Comparison of ENCODE assay signal across 8 cellular contexts in genomic region chr1:156740679-156741612, GRCh38. TPM values are rescaled to one million over a fixed set of nuclear protein-coding genes. Genes with fewer than 3 reads are reported as not detected.
DNase-seq lines count a peak whose midpoint lies in the region; ATAC-seq and TF ChIP-seq lines count a peak whose summit lies in the region.

TSS of gene MRPL24 (minus strand) at chr1:156741088. CDS start at chr1:156738704, 2,384 bp downstream.

- peak within 1 kb of the TSS; percentile 77 for H3K27ac ChIP-seq in WERI-Rb-1
- H3K27ac ChIP-seq in mammary epithelial cell (ENCODE audit: insufficient read depth, low read depth, low read length) = peak within 1 kb of the TSS; percentile 37
- H3K27ac ChIP-seq in skeletal muscle tissue (ENCODE audit: low read depth, low read length) = peak within 1 kb of the TSS; percentile 93

- CTCF ChIA-PET in mammary epithelial cell (lab: Charles Lee; ENCODE audit: low non-redundant PET) = no interaction called here

- H3K9ac ChIP-seq in mammary epithelial cell (ENCODE audit: insufficient read depth, low read length) (peak within 1 kb of the TSS; percentile 78), skeletal muscle tissue (ENCODE audit: low read depth in 1 of 3, low read length in 3 of 3) (peak within 1 kb of the TSS; percentile 81 to 93 (median 86))

- in situ Hi-C loops in ACHN (cut with HindIII; ENCODE audit: low pct_ligation_motif_present, low pct_unique_long_range_greater_than_20kb, low sequenced_read_pairs) (no loop called here), mammary epithelial cell (cut with MboI; ENCODE audit: low sequenced_read_pairs in 2 of 2) (no loop called here)

- WGBS in mammary epithelial cell (ENCODE audit: low coverage, missing lambda C conversion rate) = 1% methylated on average over 34 of the region's 42 CpGs

- peak; percentile 100 for DNase-seq in ACHN
- peak; percentile 99 for DNase-seq in NCI-H2227 (lab: John Stamatoyannopoulos, UW; ENCODE audit: unreplicated experiment)
- peak; percentile 100 for DNase-seq in WERI-Rb-1
- peak; percentile 100 for DNase-seq in mammary epithelial cell

- peaks cover 13% of the 10 kb centered on the region for H3K4me1 ChIP-seq in mammary epithelial cell (ENCODE audit: insufficient read depth, low read length)
- peaks cover 22 to 36% (median 29%) of the 10 kb centered on the region in 3 donors for H3K4me1 ChIP-seq in skeletal muscle tissue (ENCODE audit: control insufficient read depth in 3 of 3, insufficient read depth in 3 of 3, low read length in 3 of 3)

- dilution Hi-C loops in mammary epithelial cell (cut with HindIII; ENCODE audit: low sequenced_read_pairs) = no loop called here

- no peak for TF ChIP-seq CTCF in WERI-Rb-1 (IDR thresholded peaks at IDR 0.05; ENCODE audit: low read depth, low read length)
- TF ChIP-seq CTCF in mammary epithelial cell (conservative IDR thresholded peaks at IDR 0.05 in 1 of 2, IDR thresholded peaks at IDR 0.05 in 1 of 2; ENCODE audit: extremely low read depth in 1 of 2, insufficient read depth in 1 of 2, low read depth in 1 of 2, low read length in 2 of 2) = no peak

- intact Hi-C loops in mammary epithelial cell (cut with micrococcal nuclease) = loop anchor here (1.0 to 10.0 kb wide), 4 partner anchors 9 to 236 kb away; partner anchors contain the start of genes ISG20L2, MEF2D, METTL25B and PRCC

- ATAC-seq in GM18873 (IDR thresholded peaks at IDR 0.05; ENCODE audit: low FRiP score, unreplicated experiment) (peak; percentile 76), HG03139 (IDR thresholded peaks at IDR 0.05; ENCODE audit: unreplicated experiment) (peak; percentile 74)

- H2AFZ ChIP-seq in mammary epithelial cell (ENCODE audit: low read depth, low read length) = peak within 1 kb of the TSS; percentile 71

- H3K36me3 ChIP-seq in WERI-Rb-1 (peaks cover 63% of the 10 kb centered on the region), mammary epithelial cell (ENCODE audit: insufficient read depth, low read length) (peaks cover 18% of the 10 kb centered on the region), skeletal muscle tissue (ENCODE audit: control insufficient read depth in 3 of 3, insufficient read depth in 3 of 3, low read length in 3 of 3) (peaks cover 36 to 44% (median 38%) of the 10 kb centered on the region in 3 donors)

- H3K4me2 ChIP-seq in mammary epithelial cell (ENCODE audit: insufficient read depth, low read depth, low read length) = peak within 1 kb of the TSS; percentile 83

- H3K4me3 ChIP-seq in WERI-Rb-1 (ENCODE audit: low read depth, low read length) = peak within 1 kb of the TSS; percentile 67
- H3K4me3 ChIP-seq in mammary epithelial cell (replicated peaks in 1 of 3; ENCODE audit: insufficient read depth in 1 of 3, low read depth in 2 of 3, low read length in 3 of 3) = peak within 1 kb of the TSS; percentile 50 to 85 (median 73)
- peak within 1 kb of the TSS; percentile 82 for H3K4me3 ChIP-seq in iPS-18c (ENCODE audit: insufficient read depth, low read depth, low read length)
- H3K4me3 ChIP-seq in skeletal muscle tissue (ENCODE audit: low read length in 3 of 3) = peak within 1 kb of the TSS; percentile 84 to 100 (median 95)

- H3K27me3 ChIP-seq in WERI-Rb-1 (ENCODE audit: insufficient read depth, low read depth, severe bottlenecking) (no peaks in the 10 kb centered on the region), mammary epithelial cell (ENCODE audit: insufficient read depth, low read length) (no peaks in the 10 kb centered on the region), skeletal muscle tissue (ENCODE audit: control insufficient read depth in 3 of 3, insufficient read depth in 3 of 3, low read length in 3 of 3) (no peaks in the 10 kb centered on the region)

- no TSS peak for BruUV-seq in mammary epithelial cell (replicated peaks; lab: Mats Ljungman, UMichigan)

- H3K79me2 ChIP-seq in mammary epithelial cell (ENCODE audit: insufficient read depth, low read length) = peaks cover 61% of the 10 kb centered on the region

- H3K9me3 ChIP-seq in WERI-Rb-1 (ENCODE audit: severe bottlenecking) (no peaks in the 10 kb centered on the region), mammary epithelial cell (replicated peaks; ENCODE audit: insufficient read depth, low read length) (no peaks in the 10 kb centered on the region), iPS-18c (ENCODE audit: control insufficient read depth, insufficient read depth, low read length) (no peaks in the 10 kb centered on the region), skeletal muscle tissue (ENCODE audit: control insufficient read depth in 3 of 3, low read length in 3 of 3) (no peaks in the 10 kb centered on the region)

- no peaks in the 10 kb centered on the region for H4K20me1 ChIP-seq in mammary epithelial cell (ENCODE audit: insufficient read depth, low read length)

RNA-seq across cellular contexts. Expression of gene MRPL24, which starts in this region (rescaled TPM):
- 10 to 100 TPM; 25.0 to 86.1 TPM for total RNA-seq in mammary epithelial cell
- 121 TPM for polyA plus RNA-seq in mammary epithelial cell
- 34.3 TPM for polyA minus RNA-seq in mammary epithelial cell
- 36.5 TPM for total RNA-seq in skeletal muscle tissue

Comparison
In these comparisons a context has a peak if more than half of its experiments do, and no peak if none do; other contexts are left out.
1. Peak in every context shown above with its lines: DNase-seq, ATAC-seq, H3K4me3 ChIP-seq and H3K27ac ChIP-seq.
2. H3K27ac ChIP-seq: peak in every context shown above with its lines; median percentile 93 in skeletal muscle tissue; 77 in WERI-Rb-1; 37 in mammary epithelial cell.